Comparison of ENCODE assay signal across 11 cellular contexts in genomic region chr9:89425024-89425805, GRCh38.
DNase-seq lines count a peak whose midpoint lies in the region; ATAC-seq and TF ChIP-seq lines count a peak whose summit lies in the region.
"Had no signal": no experiment of that assay in that cellular context is flagged by ENCODE, and none has a peak within 500 bp of the region (broad histone marks: within the 10 kb centered on the region; RNA-seq: fewer than 3 reads in every experiment).

No MANE protein-coding gene starts in this region.

- H3K4me2 ChIP-seq in BLaER1, result peak overlapping the region; percentile 90

- H3K36me3 Mint-ChIP-seq in activated B cell treated with CpG ODN at 0.5 μM for 24 hours (ENCODE audit: low read depth), result peaks cover 5% of the 10 kb centered on the region

- POLR2A ChIA-PET in activated B cell treated with CpG ODN at 0.5 μM for 24 hours (lab: Charles Lee), result interaction anchor here (0.6 to 1.1 kb wide), 2 partner anchors 22 to 107 kb away, joined by 3 to 5 read pairs; partner anchors contain the start of gene SECISBP2

- peaks cover 92% of the 10 kb centered on the region for H3K4me1 Mint-ChIP-seq in activated B cell treated with CpG ODN at 0.5 μM for 24 hours

- no peak overlapping the region for H3K4me3 Mint-ChIP-seq in activated B cell treated with CpG ODN at 0.5 μM for 24 hours

- intact Hi-C loops in activated B cell treated with CpG ODN at 0.5 μM for 24 hours (cut with micrococcal nuclease), result loop anchor here (5.0 kb wide), 2 partner anchors 48 to 72 kb away; partner anchors contain the start of gene SEMA4D

- H3K9me3 ChIP-seq in BLaER1, result no peaks in the 10 kb centered on the region
- H3K9me3 ChIP-seq: suprapubic skin had no signal

- peaks cover 71% of the 10 kb centered on the region for H3K4me1 ChIP-seq in BLaER1

- CTCF ChIA-PET in activated B cell treated with CpG ODN at 0.5 μM for 24 hours (lab: Charles Lee), result interaction anchor here (0.7 to 1.3 kb wide), 4 partner anchors 24 to 153 kb away, joined by 3 to 4 read pairs (median 4); no protein-coding TSS in a partner anchor

- no peak overlapping the region for H3K4me3 ChIP-seq in BLaER1
- H3K4me3 ChIP-seq in fibroblast of mammary gland (ENCODE audit: control insufficient read depth, low read depth, low read length), result no peak overlapping the region
- H3K4me3 ChIP-seq: SK-N-MC, suprapubic skin had no signal

- H4K20me1 ChIP-seq in BLaER1, result peaks cover 100% of the 10 kb centered on the region

- H3K9me3 Mint-ChIP-seq in activated B cell treated with CpG ODN at 0.5 μM for 24 hours, result no peaks in the 10 kb centered on the region

- no peaks in the 10 kb centered on the region for H3K27me3 Mint-ChIP-seq in activated B cell treated with CpG ODN at 0.5 μM for 24 hours

- H3K27me3 ChIP-seq in BLaER1, result no peaks in the 10 kb centered on the region
- H3K27me3 ChIP-seq: suprapubic skin had no signal

- TF ChIP-seq CTCF in activated B cell treated with CpG ODN at 0.5 μM for 24 hours (IDR thresholded peaks at IDR 0.05) (no peak), fibroblast of mammary gland (conservative IDR thresholded peaks at IDR 0.05; ENCODE audit: control insufficient read depth, insufficient read depth, low read depth, low read length) (no peak)

- H3K9ac ChIP-seq in BLaER1, result peak overlapping the region; percentile 63; the same call in 1 of the 2 replicates

- peak; percentile 13 for ATAC-seq in activated B cell treated with CpG ODN at 0.5 μM for 24 hours (ENCODE audit: low read depth)
- ATAC-seq in left lobe of liver, result no peak

- H3K27ac Mint-ChIP-seq in activated B cell treated with CpG ODN at 0.5 μM for 24 hours, result peak overlapping the region; percentile 84

- H3K27ac ChIP-seq in BLaER1, result peak overlapping the region; percentile 76
- H3K27ac ChIP-seq: SK-N-MC, suprapubic skin had no signal

- peaks cover 44% of the 10 kb centered on the region for H3K36me3 ChIP-seq in BLaER1
- H3K36me3 ChIP-seq: suprapubic skin had no signal

- peak; percentile 20 for DNase-seq in ELR (ENCODE audit: low read depth)
- DNase-seq in activated B cell treated with CpG ODN at 0.5 μM for 24 hours, result no peak
- DNase-seq in fibroblast of mammary gland (ENCODE audit: low read depth), result peak; percentile 34
- DNase-seq in left lobe of liver (ENCODE audit: low spot score), result no peak
- DNase-seq in H4 (ENCODE audit: low spot score), result no peak
- no peak for DNase-seq in AG20443 (ENCODE audit: low spot score)
- no peak for DNase-seq in NCI-H1930 (lab: John Stamatoyannopoulos, UW)
- DNase-seq: NCI-H524 had no signal

Comparison
In these comparisons a context has a peak if more than half of its experiments do, and no peak if none do; other contexts are left out.
1. DNase-seq: peak in ELR (single experiment) and fibroblast of mammary gland (single experiment); none in activated B cell treated with CpG ODN at 0.5 μM for 24 hours (single experiment), left lobe of liver (single experiment), H4 (single experiment), AG20443 (single experiment) and NCI-H1930 (0 of 2).